9 cellular contexts compared by ENCODE assay signal in genomic region chr2:231924889-231925275, GRCh38. TPM values are rescaled to one million over a fixed set of nuclear protein-coding genes. Genes with fewer than 3 reads are reported as not detected.
DNase-seq lines count a peak whose midpoint lies in the region; TF ChIP-seq lines count a peak whose summit lies in the region.
"Had no signal": no experiment of that assay in that cellular context is flagged by ENCODE, and none has a peak within 500 bp of the region (broad histone marks: within the 10 kb centered on the region; RNA-seq: fewer than 3 reads in every experiment).

No MANE protein-coding gene starts in this region.

- H4K20me1 ChIP-seq in MM.1S (ENCODE audit: insufficient read depth, low read length) (no peaks in the 10 kb centered on the region), osteoblast (ENCODE audit: insufficient read depth, low read length) (no peaks in the 10 kb centered on the region)

- no peaks in the 10 kb centered on the region; the same call in 1 of the 2 replicates for H3K27me3 ChIP-seq in Caco-2 (replicated peaks; ENCODE audit: control insufficient read depth, insufficient read depth, low read length)
- no peaks in the 10 kb centered on the region for H3K27me3 ChIP-seq in MM.1S (replicated peaks; ENCODE audit: insufficient read depth, low read length)
- H3K27me3 ChIP-seq in effector memory CD4-positive, alpha-beta T cell (replicated peaks; ENCODE audit: control insufficient read depth, insufficient read depth, low read length, poor library complexity, severe bottlenecking): peaks cover 41% of the 10 kb centered on the region
- H3K27me3 ChIP-seq in osteoblast (ENCODE audit: insufficient read depth, low read length): peaks cover 68% of the 10 kb centered on the region

- H3K9me2 ChIP-seq in MM.1S (replicated peaks; ENCODE audit: insufficient read depth, low read length): no peaks in the 10 kb centered on the region

- H3K4me3 ChIP-seq in Caco-2 (ENCODE audit: low read depth, low read length) (no peak overlapping the region), MM.1S (ENCODE audit: low read length) (peak overlapping the region; percentile 75), osteoblast (ENCODE audit: insufficient read depth, low read length) (peak overlapping the region; percentile 66)
- H3K4me3 ChIP-seq in effector memory CD4-positive, alpha-beta T cell (ENCODE audit: insufficient read depth, low read depth, low read length, poor library complexity, severe bottlenecking): peak overlapping the region; percentile 50

- H3K4me1 Mint-ChIP-seq in Caco-2 (ENCODE audit: low read depth, unreplicated experiment): no peaks in the 10 kb centered on the region

- no peak overlapping the region for H3K27ac Mint-ChIP-seq in Caco-2 (ENCODE audit: unreplicated experiment)

- no peaks in the 10 kb centered on the region for H3K36me3 Mint-ChIP-seq in Caco-2 (ENCODE audit: insufficient read depth, unreplicated experiment)

- peaks cover 11% of the 10 kb centered on the region for H3K27me3 Mint-ChIP-seq in Caco-2 (ENCODE audit: insufficient read depth, unreplicated experiment)

- H3K27ac ChIP-seq in MM.1S (ENCODE audit: low read length): no peak overlapping the region
- no peak overlapping the region for H3K27ac ChIP-seq in effector memory CD4-positive, alpha-beta T cell (ENCODE audit: insufficient read depth, low read length, poor library complexity, severe bottlenecking)
- no peak overlapping the region for H3K27ac ChIP-seq in osteoblast (ENCODE audit: low read depth, low read length)

- DNase-seq in Caco-2: no peak
- no peak for DNase-seq in MM.1S
- no peak for DNase-seq in effector memory CD4-positive, alpha-beta T cell
- DNase-seq in osteoblast (ENCODE audit: insufficient read length, low spot score, missing footprints): no peak
- DNase-seq in activated effector memory CD4-positive, alpha-beta T cell treated with anti-CD3 and anti-CD28 coated beads, Interleukin-2, amount 50 U/mL, for 16 hours: no peak
- no peak for DNase-seq in occipital lobe (lab: John Stamatoyannopoulos, UW)
- no peak for DNase-seq in NCI-H187 (lab: John Stamatoyannopoulos, UW)
- no peak for DNase-seq in inferior parietal cortex (ENCODE audit: extremely low spot score)
- DNase-seq: T1000 had no signal

- H3K4me3 Mint-ChIP-seq in Caco-2 (ENCODE audit: unreplicated experiment): peak overlapping the region; percentile 1

- H3K36me3 ChIP-seq in Caco-2 (ENCODE audit: control insufficient read depth, insufficient read depth, low read length) (no peaks in the 10 kb centered on the region), MM.1S (replicated peaks; ENCODE audit: insufficient read depth, low read length) (no peaks in the 10 kb centered on the region), osteoblast (ENCODE audit: insufficient read depth, low read length) (no peaks in the 10 kb centered on the region)
- no peaks in the 10 kb centered on the region for H3K36me3 ChIP-seq in effector memory CD4-positive, alpha-beta T cell (ENCODE audit: control insufficient read depth, insufficient read depth, low read length)

- no peaks in the 10 kb centered on the region for H3K9me3 ChIP-seq in Caco-2
- H3K9me3 ChIP-seq in MM.1S (replicated peaks; ENCODE audit: insufficient read depth, low read length): no peaks in the 10 kb centered on the region
- H3K9me3 ChIP-seq in effector memory CD4-positive, alpha-beta T cell (ENCODE audit: control insufficient read depth, low read length): no peaks in the 10 kb centered on the region
- no peaks in the 10 kb centered on the region for H3K9me3 ChIP-seq in osteoblast (ENCODE audit: low read depth, low read length)

- peak overlapping the region; percentile 36; the same call in 1 of the 2 replicates for H3K9ac ChIP-seq in MM.1S (ENCODE audit: low read length)

- CTCF ChIA-PET in Caco-2 (lab: Charles Lee): interaction anchor here (1.0 to 1.4 kb wide), 3 partner anchors 7 to 401 kb away, joined by 3 to 8 read pairs (median 4); no protein-coding TSS in a partner anchor

- H3K4me2 ChIP-seq in MM.1S (ENCODE audit: low read depth, low read length): peak overlapping the region; percentile 99
- peak overlapping the region; percentile 83 for H3K4me2 ChIP-seq in osteoblast (ENCODE audit: insufficient read depth, low read length)

- H2AFZ ChIP-seq in MM.1S (ENCODE audit: low read length) (peak overlapping the region; percentile 69), osteoblast (ENCODE audit: low read length) (peak overlapping the region; percentile 78)

- H3K79me2 ChIP-seq in MM.1S (ENCODE audit: low read length) (no peaks in the 10 kb centered on the region), osteoblast (ENCODE audit: insufficient read depth, low read length) (no peaks in the 10 kb centered on the region)

- H3F3A ChIP-seq in MM.1S (ENCODE audit: insufficient read depth, low read length): no peaks in the 10 kb centered on the region

- intact Hi-C loops in Caco-2 (cut with micrococcal nuclease; ENCODE audit: unreplicated experiment): loop anchor here (1.0 to 5.0 kb wide), 3 partner anchors 217 to 512 kb away; no protein-coding TSS in a partner anchor

- BruUV-seq in Caco-2 (replicated peaks; lab: Mats Ljungman, UMichigan): no TSS peak

- POLR2A ChIA-PET in Caco-2 (lab: Charles Lee): no interaction called here

- TF ChIP-seq CTCF in Caco-2 (IDR thresholded peaks at IDR 0.05; ENCODE audit: insufficient read depth in 1 of 2, low read depth in 1 of 2, low read length in 1 of 2, severe bottlenecking in 1 of 2, unreplicated experiment in 1 of 2) (peak in 1 of 2 experiments; percentile 2), MM.1S (IDR thresholded peaks at IDR 0.05; ENCODE audit: low read length) (no peak), osteoblast (IDR thresholded peaks at IDR 0.05; ENCODE audit: extremely low read depth, low read depth, low read length) (no peak)

- no peaks in the 10 kb centered on the region for H3K9me3 Mint-ChIP-seq in Caco-2 (ENCODE audit: unreplicated experiment)

- H3K4me1 ChIP-seq in Caco-2 (no peaks in the 10 kb centered on the region), MM.1S (ENCODE audit: low read length) (no peaks in the 10 kb centered on the region), osteoblast (ENCODE audit: insufficient read depth, low read length) (peaks cover 8% of the 10 kb centered on the region)
- H3K4me1 ChIP-seq in effector memory CD4-positive, alpha-beta T cell (ENCODE audit: control insufficient read depth, insufficient read depth, low read length, poor library complexity, severe bottlenecking): peaks cover 23% of the 10 kb centered on the region

RNA-seq across cellular contexts. Expression of gene NPPC, which starts 1.3 kb away (rescaled TPM):
- not detected in 2 replicates for total RNA-seq in Caco-2 (2022)
- total RNA-seq in osteoblast: not detected in 2 replicates
- total RNA-seq in occipital lobe: not detected

RNA-seq across cellular contexts. Expression of gene DIS3L2, which starts 36.6 kb away (rescaled TPM):
- total RNA-seq in Caco-2 (2022): 15.5 and 18.0 TPM in 2 replicates
- total RNA-seq in osteoblast: 21.2 and 28.2 TPM in 2 replicates
- total RNA-seq in occipital lobe: 37.6 TPM
